In genomic region chr5:158744226-158744625, GRCh38 we compare ENCODE assay signal across 29 cellular contexts.
"Had no signal": no experiment of that assay in that cellular context is flagged by ENCODE, and none has a peak within 500 bp of the region (broad histone marks: within the 10 kb centered on the region; RNA-seq: fewer than 3 reads in every experiment).

No MANE protein-coding gene starts in this region.

- H3K27ac ChIP-seq: brain microvascular endothelial cell, esophagus muscularis mucosa, gastroesophageal sphincter had no signal

- H3K9me3 ChIP-seq: esophagus muscularis mucosa, gastroesophageal sphincter had no signal

- H3K4me3 ChIP-seq: esophagus muscularis mucosa, gastroesophageal sphincter had no signal

- H3K27me3 ChIP-seq: brain microvascular endothelial cell, esophagus muscularis mucosa had no signal

- ATAC-seq: activated naive CD4-positive, alpha-beta T cell treated with anti-CD3 and anti-CD28 coated beads, Interleukin-2, amount 50 U/mL, for 72 hours; activated T-cell treated with anti-CD3 and anti-CD28 coated beads, Interleukin-2, amount 50 U/mL, for 72 hours; effector memory CD8-positive, alpha-beta T cell; gastroesophageal sphincter; T-helper 17 cell had no signal

- H3K4me1 Mint-ChIP-seq: activated CD4-positive, alpha-beta memory T cell treated with anti-CD3 and anti-CD28 coated beads, Interleukin-2, amount 10 ng/mL, durations not matched to agents 7 days and 5 days; activated CD4-positive, alpha-beta T cell treated with anti-CD3 and anti-CD28 coated beads, Interleukin-2, amount 10 ng/mL, durations not matched to agents 7 days and 5 days; activated naive CD4-positive, alpha-beta T cell treated with anti-CD3 and anti-CD28 coated beads, Interleukin-2, amount 10 ng/mL, durations not matched to agents 7 days and 5 days; activated naive CD8-positive, alpha-beta T cell treated with anti-CD3 and anti-CD28 coated beads, Interleukin-2, amount 10 ng/mL, durations not matched to agents 7 days and 5 days; central memory CD8-positive, alpha-beta T cell; T-helper 17 cell had no signal

- H3K36me3 ChIP-seq: brain microvascular endothelial cell, esophagus muscularis mucosa, gastroesophageal sphincter had no signal

- H3K27ac Mint-ChIP-seq: activated CD4-positive, alpha-beta memory T cell treated with anti-CD3 and anti-CD28 coated beads, Interleukin-2, amount 10 ng/mL, durations not matched to agents 7 days and 5 days; activated CD4-positive, alpha-beta T cell treated with anti-CD3 and anti-CD28 coated beads, Interleukin-2, amount 10 ng/mL, durations not matched to agents 7 days and 5 days; activated naive CD4-positive, alpha-beta T cell treated with anti-CD3 and anti-CD28 coated beads, Interleukin-2, amount 10 ng/mL, durations not matched to agents 7 days and 5 days; activated naive CD4-positive, alpha-beta T cell treated with anti-CD3 and anti-CD28 coated beads, Interleukin-2, amount 50 U/mL, for 72 hours; activated naive CD8-positive, alpha-beta T cell treated with anti-CD3 and anti-CD28 coated beads, Interleukin-2, amount 10 ng/mL, durations not matched to agents 7 days and 5 days; activated T-cell treated with anti-CD3 and anti-CD28 coated beads, Interleukin-2, amount 50 U/mL, for 24 hours; activated T-cell treated with anti-CD3 and anti-CD28 coated beads, Interleukin-2, amount 50 U/mL, for 72 hours; effector memory CD8-positive, alpha-beta T cell; T-helper 17 cell; T-helper 2 cell treated with Interferon-gamma antibody and Interleukin-4, amounts not matched to agents 5 μg/mL and 100 μg/mL, for 36 hours had no signal

- H3K9me3 Mint-ChIP-seq: activated CD4-positive, alpha-beta memory T cell treated with anti-CD3 and anti-CD28 coated beads, Interleukin-2, amount 10 ng/mL, durations not matched to agents 7 days and 5 days; activated CD4-positive, alpha-beta T cell treated with anti-CD3 and anti-CD28 coated beads, Interleukin-2, amount 10 ng/mL, durations not matched to agents 7 days and 5 days; activated naive CD4-positive, alpha-beta T cell treated with anti-CD3 and anti-CD28 coated beads, Interleukin-2, amount 10 ng/mL, durations not matched to agents 7 days and 5 days; activated naive CD8-positive, alpha-beta T cell treated with anti-CD3 and anti-CD28 coated beads, Interleukin-2, amount 10 ng/mL, durations not matched to agents 7 days and 5 days; activated T-cell treated with anti-CD3 and anti-CD28 coated beads, Interleukin-2, amount 50 U/mL, for 24 hours; activated T-cell treated with anti-CD3 and anti-CD28 coated beads, Interleukin-2, amount 50 U/mL, for 72 hours; central memory CD8-positive, alpha-beta T cell; effector memory CD8-positive, alpha-beta T cell; T-helper 2 cell treated with Interferon-gamma antibody and Interleukin-4, amounts not matched to agents 5 μg/mL and 100 μg/mL, for 36 hours had no signal

- H3K36me3 Mint-ChIP-seq: activated naive CD4-positive, alpha-beta T cell treated with anti-CD3 and anti-CD28 coated beads, Interleukin-2, amount 10 ng/mL, durations not matched to agents 7 days and 5 days; activated naive CD4-positive, alpha-beta T cell treated with anti-CD3 and anti-CD28 coated beads, Interleukin-2, amount 50 U/mL, for 72 hours; activated naive CD8-positive, alpha-beta T cell treated with anti-CD3 and anti-CD28 coated beads, Interleukin-2, amount 10 ng/mL, durations not matched to agents 7 days and 5 days had no signal

- DNase-seq: activated CD4-positive, alpha-beta memory T cell treated with anti-CD3 and anti-CD28 coated beads, Interleukin-2, amount 10 ng/mL, durations not matched to agents 7 days and 5 days; activated CD4-positive, alpha-beta T cell treated with anti-CD3 and anti-CD28 coated beads for 1 hour; activated CD4-positive, alpha-beta T cell treated with anti-CD3 and anti-CD28 coated beads for 4 hours; activated CD4-positive, alpha-beta T cell treated with anti-CD3 and anti-CD28 coated beads, Interleukin-2, amount 10 ng/mL, durations not matched to agents 7 days and 5 days; activated CD4-positive, alpha-beta T cell treated with anti-CD3 and anti-CD28 coated beads, Interleukin-2, amount 50 U/mL, for 4 hours; activated CD8-positive, alpha-beta memory T cell treated with anti-CD3 and anti-CD28 coated beads, Interleukin-2, amount 50 U/mL, for 48 hours; activated gamma-delta T cell; activated naive CD4-positive, alpha-beta T cell; activated naive CD4-positive, alpha-beta T cell treated with anti-CD3 and anti-CD28 coated beads, Interleukin-2, amount 10 ng/mL, durations not matched to agents 7 days and 5 days; activated naive CD8-positive, alpha-beta T cell treated with anti-CD3 and anti-CD28 coated beads, Interleukin-2, amount 10 ng/mL, durations not matched to agents 7 days and 5 days; activated T-cell treated with anti-CD3 and anti-CD28 coated beads for 4 hours; activated T-cell treated with anti-CD3 and anti-CD28 coated beads, Interleukin-2, amount 50 U/mL, for 24 hours; activated T-cell treated with anti-CD3 and anti-CD28 coated beads, Interleukin-2, amount 50 U/mL, for 72 hours; brain microvascular endothelial cell; cortex of kidney; dermis blood vessel endothelial cell; effector CD4-positive, alpha-beta T cell; effector memory CD8-positive, alpha-beta T cell; erythroblast; foreskin melanocyte; SW 1271; T-helper 1 cell; T-helper 17 cell; T1000 had no signal

- H3K4me3 Mint-ChIP-seq: activated CD4-positive, alpha-beta memory T cell treated with anti-CD3 and anti-CD28 coated beads, Interleukin-2, amount 10 ng/mL, durations not matched to agents 7 days and 5 days; activated CD4-positive, alpha-beta T cell treated with anti-CD3 and anti-CD28 coated beads, Interleukin-2, amount 10 ng/mL, durations not matched to agents 7 days and 5 days; activated naive CD4-positive, alpha-beta T cell treated with anti-CD3 and anti-CD28 coated beads, Interleukin-2, amount 10 ng/mL, durations not matched to agents 7 days and 5 days; activated naive CD8-positive, alpha-beta T cell treated with anti-CD3 and anti-CD28 coated beads, Interleukin-2, amount 10 ng/mL, durations not matched to agents 7 days and 5 days; activated T-cell treated with anti-CD3 and anti-CD28 coated beads, Interleukin-2, amount 50 U/mL, for 24 hours; activated T-cell treated with anti-CD3 and anti-CD28 coated beads, Interleukin-2, amount 50 U/mL, for 72 hours; central memory CD8-positive, alpha-beta T cell; effector memory CD8-positive, alpha-beta T cell; T-helper 17 cell; T-helper 2 cell treated with Interferon-gamma antibody and Interleukin-4, amounts not matched to agents 5 μg/mL and 100 μg/mL, for 36 hours had no signal

- H3K27me3 Mint-ChIP-seq: activated CD4-positive, alpha-beta T cell treated with anti-CD3 and anti-CD28 coated beads, Interleukin-2, amount 10 ng/mL, durations not matched to agents 7 days and 5 days had no signal

- H3K4me1 ChIP-seq: esophagus muscularis mucosa, gastroesophageal sphincter had no signal
